29 cellular contexts compared by ENCODE assay signal in the genomic region with DNA sequence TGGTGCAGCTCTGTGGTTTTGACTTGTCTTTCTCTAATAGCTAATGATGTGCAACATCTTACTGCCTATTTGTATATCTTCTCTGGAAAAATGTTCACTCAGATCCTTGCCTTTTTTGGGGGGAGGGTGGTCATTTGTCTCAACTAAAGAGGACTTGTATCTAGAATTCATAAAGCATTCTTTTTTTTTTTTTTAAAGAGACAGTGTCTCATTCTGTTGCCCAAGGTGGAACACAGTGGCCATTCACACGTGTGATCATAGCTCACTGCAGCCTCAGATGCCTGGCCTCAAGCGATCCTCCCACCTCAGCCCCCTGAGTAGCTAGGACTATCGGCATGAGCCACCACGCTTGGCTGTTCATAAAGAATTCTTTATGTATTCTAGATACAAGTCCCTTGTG.
"Had no signal": no experiment of that assay in that cellular context is flagged by ENCODE, and none has a peak within 500 bp of the region (broad histone marks: within the 10 kb centered on the region; RNA-seq: fewer than 3 reads in every experiment).

No MANE protein-coding gene starts in this region.

- H3K27ac ChIP-seq: adrenal gland, brain microvascular endothelial cell, esophagus squamous epithelium had no signal

- H3K27me3 ChIP-seq: adrenal gland, brain microvascular endothelial cell, dorsolateral prefrontal cortex, esophagus squamous epithelium, heart left ventricle had no signal

- ATAC-seq: activated CD4-positive, alpha-beta T cell treated with anti-CD3 and anti-CD28 coated beads for 36 hours; activated CD8-positive, alpha-beta memory T cell treated with anti-CD3 and anti-CD28 coated beads, Interleukin-2, amount 10 ng/mL, durations not matched to agents 7 days and 5 days; activated CD8-positive, alpha-beta T cell treated with anti-CD3 and anti-CD28 coated beads, Interleukin-2, amount 10 ng/mL, durations not matched to agents 7 days and 5 days; activated naive CD8-positive, alpha-beta T cell treated with anti-CD3 and anti-CD28 coated beads, Interleukin-2, amount 50 U/mL, for 24 hours; effector memory CD8-positive, alpha-beta T cell; heart left ventricle had no signal

- DNase-seq: activated CD4-positive, alpha-beta memory T cell treated with anti-CD3 and anti-CD28 coated beads for 36 hours; activated CD4-positive, alpha-beta T cell treated with anti-CD3 and anti-CD28 coated beads for 36 hours; activated CD4-positive, alpha-beta T cell treated with anti-CD3 and anti-CD28 coated beads, Interleukin-2, amount 10 ng/mL, durations not matched to agents 24 days and 14 days; activated CD4-positive, CD25-positive, alpha-beta regulatory T cell; activated CD4-positive, CD25-positive, alpha-beta regulatory T cell treated with anti-CD3 and anti-CD28 coated beads, Interleukin-2, amount 50 U/mL, for 72 hours; activated CD8-positive, alpha-beta memory T cell treated with anti-CD3 and anti-CD28 coated beads, Interleukin-2, amount 10 ng/mL, durations not matched to agents 7 days and 5 days; activated CD8-positive, alpha-beta memory T cell treated with anti-CD3 and anti-CD28 coated beads, Interleukin-2, amount 50 U/mL, for 48 hours; activated CD8-positive, alpha-beta T cell treated with anti-CD3 and anti-CD28 coated beads, Interleukin-2, amount 10 ng/mL, durations not matched to agents 7 days and 5 days; activated effector memory CD4-positive, alpha-beta T cell treated with anti-CD3 and anti-CD28 coated beads, Interleukin-2, amount 50 U/mL, for 16 hours; activated naive CD4-positive, alpha-beta T cell treated with anti-CD3 and anti-CD28 coated beads for 36 hours; activated naive CD8-positive, alpha-beta T cell treated with anti-CD3 and anti-CD28 coated beads for 36 hours; activated naive CD8-positive, alpha-beta T cell treated with anti-CD3 and anti-CD28 coated beads, Interleukin-2, amount 50 U/mL, for 24 hours; activated T-cell treated with anti-CD3 and anti-CD28 coated beads for 4 hours; activated T-cell treated with anti-CD3 and anti-CD28 coated beads, Interleukin-2, amount 50 U/mL, for 24 hours; adrenal gland; amygdala; brain microvascular endothelial cell; dorsolateral prefrontal cortex; effector memory CD8-positive, alpha-beta T cell; erythroblast; esophagus squamous epithelium; foreskin fibroblast; glutamatergic neuron; heart left ventricle; T-helper 2 cell had no signal

- H3K9me3 ChIP-seq: adrenal gland, esophagus squamous epithelium, heart left ventricle had no signal

- H3K4me3 ChIP-seq: adrenal gland, dorsolateral prefrontal cortex, esophagus squamous epithelium, heart left ventricle had no signal

- FAIRE-seq: astrocyte, bronchial epithelial cell, colon, frontal cortex had no signal
